1 cellular context compared by ENCODE assay signal in the genomic region with DNA sequence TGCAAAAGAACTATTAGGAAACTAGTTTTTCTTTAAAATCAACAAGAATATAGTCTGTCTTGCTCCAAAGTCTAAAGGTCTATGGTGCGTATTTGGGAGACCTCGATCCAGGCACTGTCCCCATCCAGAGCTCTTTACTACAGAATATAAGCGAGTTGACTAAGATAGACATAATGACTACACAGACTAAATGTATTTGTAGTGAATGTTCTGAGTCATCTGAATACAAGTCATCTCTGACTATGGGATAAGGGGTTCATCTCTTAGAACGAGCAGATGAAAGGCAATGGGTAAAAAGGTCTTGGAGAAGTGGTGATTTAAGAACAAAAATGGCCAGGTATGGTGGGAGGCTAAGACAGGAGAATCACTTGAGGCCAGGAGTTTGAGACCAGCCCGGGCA.
TF ChIP-seq lines count a peak whose summit lies in the region.

No MANE protein-coding gene starts in this region.

TF ChIP-seq in K562, 482 proteins besides CTCF, POLR2A, EP300 and RAD21 (continued from another document):
- TF ChIP-seq, protein P1, sequence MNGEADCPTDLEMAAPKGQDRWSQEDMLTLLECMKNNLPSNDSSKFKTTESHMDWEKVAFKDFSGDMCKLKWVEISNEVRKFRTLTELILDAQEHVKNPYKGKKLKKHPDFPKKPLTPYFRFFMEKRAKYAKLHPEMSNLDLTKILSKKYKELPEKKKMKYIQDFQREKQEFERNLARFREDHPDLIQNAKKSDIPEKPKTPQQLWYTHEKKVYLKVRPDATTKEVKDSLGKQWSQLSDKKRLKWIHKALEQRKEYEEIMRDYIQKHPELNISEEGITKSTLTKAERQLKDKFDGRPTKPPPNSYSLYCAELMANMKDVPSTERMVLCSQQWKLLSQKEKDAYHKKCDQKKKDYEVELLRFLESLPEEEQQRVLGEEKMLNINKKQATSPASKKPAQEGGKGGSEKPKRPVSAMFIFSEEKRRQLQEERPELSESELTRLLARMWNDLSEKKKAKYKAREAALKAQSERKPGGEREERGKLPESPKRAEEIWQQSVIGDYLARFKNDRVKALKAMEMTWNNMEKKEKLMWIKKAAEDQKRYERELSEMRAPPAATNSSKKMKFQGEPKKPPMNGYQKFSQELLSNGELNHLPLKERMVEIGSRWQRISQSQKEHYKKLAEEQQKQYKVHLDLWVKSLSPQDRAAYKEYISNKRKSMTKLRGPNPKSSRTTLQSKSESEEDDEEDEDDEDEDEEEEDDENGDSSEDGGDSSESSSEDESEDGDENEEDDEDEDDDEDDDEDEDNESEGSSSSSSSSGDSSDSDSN (IDR thresholded peaks at IDR 0.05; ENCODE audit: borderline replicate concordance in 1 of 2, low read depth in 2 of 2, low read length in 2 of 2): no peak
- no peak for TF ChIP-seq U2AF1 (optimal IDR thresholded peaks at IDR 0.05; ENCODE audit: low read depth, low read length)
- TF ChIP-seq SUPT5H (IDR thresholded peaks at IDR 0.05): no peak
- no peak for TF ChIP-seq BMI1 (IDR thresholded peaks at IDR 0.05; ENCODE audit: low read length)
- no peak for TF ChIP-seq ZBTB2 (IDR thresholded peaks at IDR 0.05)
- TF ChIP-seq MBD1 (CRISPR knock-in tag; IDR thresholded peaks at IDR 0.05): no peak
- TF ChIP-seq MGA (IDR thresholded peaks at IDR 0.05): no peak
- TF ChIP-seq PHF20 (IDR thresholded peaks at IDR 0.05; ENCODE audit: partially characterized antibody): no peak
- TF ChIP-seq ZKSCAN8 (CRISPR knock-in tag; IDR thresholded peaks at IDR 0.05): no peak
- no peak for TF ChIP-seq CXXC5 (CRISPR knock-in tag; IDR thresholded peaks at IDR 0.05)
- no peak for TF ChIP-seq FOXJ2 (tag; IDR thresholded peaks at IDR 0.05)
- TF ChIP-seq BCOR (IDR thresholded peaks at IDR 0.05): no peak
- TF ChIP-seq, protein P2, sequence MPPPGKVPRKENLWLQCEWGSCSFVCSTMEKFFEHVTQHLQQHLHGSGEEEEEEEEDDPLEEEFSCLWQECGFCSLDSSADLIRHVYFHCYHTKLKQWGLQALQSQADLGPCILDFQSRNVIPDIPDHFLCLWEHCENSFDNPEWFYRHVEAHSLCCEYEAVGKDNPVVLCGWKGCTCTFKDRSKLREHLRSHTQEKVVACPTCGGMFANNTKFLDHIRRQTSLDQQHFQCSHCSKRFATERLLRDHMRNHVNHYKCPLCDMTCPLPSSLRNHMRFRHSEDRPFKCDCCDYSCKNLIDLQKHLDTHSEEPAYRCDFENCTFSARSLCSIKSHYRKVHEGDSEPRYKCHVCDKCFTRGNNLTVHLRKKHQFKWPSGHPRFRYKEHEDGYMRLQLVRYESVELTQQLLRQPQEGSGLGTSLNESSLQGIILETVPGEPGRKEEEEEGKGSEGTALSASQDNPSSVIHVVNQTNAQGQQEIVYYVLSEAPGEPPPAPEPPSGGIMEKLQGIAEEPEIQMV (tag; conservative IDR thresholded peaks at IDR 0.05; ENCODE audit: low read depth): no peak
- no peak for TF ChIP-seq MEF2D (tag; conservative IDR thresholded peaks at IDR 0.05; ENCODE audit: low read depth)
- no peak for TF ChIP-seq ZNF197 (CRISPR knock-in tag; IDR thresholded peaks at IDR 0.05; ENCODE audit: low read depth)
